Comparison of ENCODE assay signal across 8 cellular contexts in genomic region chr10:3313789-3314444, GRCh38.
DNase-seq lines count a peak whose midpoint lies in the region; ATAC-seq lines count a peak whose summit lies in the region.
"Not testable (repeated sequence)": the region's sequence is repeated elsewhere in the genome, so short reads cannot be mapped to it uniquely, and the experiment has no call there.

No MANE protein-coding gene starts in this region.

- not testable (repeated sequence) for H3K36me3 ChIP-seq in naive thymus-derived CD4-positive, alpha-beta T cell (ENCODE audit: control insufficient read depth in 2 of 3, insufficient read depth in 3 of 3, low read length in 3 of 3)

- H3K9me3 ChIP-seq in naive thymus-derived CD4-positive, alpha-beta T cell (ENCODE audit: control insufficient read depth in 2 of 3, low read length in 3 of 3): not testable (repeated sequence)

- CTCF ChIA-PET in activated CD4-positive, alpha-beta memory T cell treated with anti-CD3 and anti-CD28 coated beads for 36 hours (lab: Charles Lee): interaction anchor here (0.7 kb wide), 1 partner anchor 1527 kb away, joined by 3 read pairs; no protein-coding TSS in a partner anchor
- CTCF ChIA-PET in naive thymus-derived CD4-positive, alpha-beta T cell (lab: Charles Lee): not testable (repeated sequence)

- POLR2A ChIA-PET in activated CD4-positive, alpha-beta memory T cell treated with anti-CD3 and anti-CD28 coated beads for 36 hours (lab: Charles Lee): interaction anchor here (0.5 kb wide), 1 partner anchor 350 kb away, joined by 4 read pairs; no protein-coding TSS in a partner anchor
- POLR2A ChIA-PET in naive thymus-derived CD4-positive, alpha-beta T cell (lab: Charles Lee): not testable (repeated sequence)

- DNase-seq in A172 (ENCODE audit: low spot score) (peak; percentile 67), GDM1 (lab: John Stamatoyannopoulos, UW) (peak; percentile 46), M059J (ENCODE audit: low read depth) (peak; percentile 71), RKO (ENCODE audit: low spot score) (peak; percentile 57), hepatic stellate cell (ENCODE audit: low spot score) (peak; percentile 60)
- DNase-seq in activated CD4-positive, alpha-beta memory T cell treated with anti-CD3 and anti-CD28 coated beads for 36 hours: peak; percentile 31
- DNase-seq in naive thymus-derived CD4-positive, alpha-beta T cell: not testable (repeated sequence)

- not testable (repeated sequence) for H3K9me3 Mint-ChIP-seq in activated CD4-positive, alpha-beta memory T cell treated with anti-CD3 and anti-CD28 coated beads for 36 hours; naive thymus-derived CD4-positive, alpha-beta T cell
- H3K9me3 Mint-ChIP-seq in dendritic cell treated with granulocyte-macrophage colony-stimulating factor and Interleukin-4, amounts not matched to agents 40 ng/mL and 50 ng/mL, for 4 days: peaks cover 21% of the 10 kb centered on the region

- H3K4me3 Mint-ChIP-seq in activated CD4-positive, alpha-beta memory T cell treated with anti-CD3 and anti-CD28 coated beads for 36 hours; dendritic cell treated with granulocyte-macrophage colony-stimulating factor and Interleukin-4, amounts not matched to agents 40 ng/mL and 50 ng/mL, for 4 days; naive thymus-derived CD4-positive, alpha-beta T cell: not testable (repeated sequence)

- not testable (repeated sequence) for H3K4me1 Mint-ChIP-seq in activated CD4-positive, alpha-beta memory T cell treated with anti-CD3 and anti-CD28 coated beads for 36 hours (ENCODE audit: low read depth); naive thymus-derived CD4-positive, alpha-beta T cell
- H3K4me1 Mint-ChIP-seq in dendritic cell treated with granulocyte-macrophage colony-stimulating factor and Interleukin-4, amounts not matched to agents 40 ng/mL and 50 ng/mL, for 4 days (ENCODE audit: low read depth): peaks cover 13% of the 10 kb centered on the region

- H3K27ac ChIP-seq in naive thymus-derived CD4-positive, alpha-beta T cell (ENCODE audit: low read depth, low read length): not testable (repeated sequence)

- H3K4me3 ChIP-seq in naive thymus-derived CD4-positive, alpha-beta T cell (ENCODE audit: low read length): not testable (repeated sequence)

- not testable (repeated sequence) for H3K27me3 ChIP-seq in naive thymus-derived CD4-positive, alpha-beta T cell (ENCODE audit: control insufficient read depth in 2 of 2, insufficient read depth in 2 of 2, low read length in 2 of 2)

- peak; percentile 51 for ATAC-seq in naive thymus-derived CD4-positive, alpha-beta T cell

- peaks cover 26% of the 10 kb centered on the region for H3K27me3 Mint-ChIP-seq in activated CD4-positive, alpha-beta memory T cell treated with anti-CD3 and anti-CD28 coated beads for 36 hours
- H3K27me3 Mint-ChIP-seq in dendritic cell treated with granulocyte-macrophage colony-stimulating factor and Interleukin-4, amounts not matched to agents 40 ng/mL and 50 ng/mL, for 4 days: peaks cover 27% of the 10 kb centered on the region
- peaks cover 27 to 49% (median 40%) of the 10 kb centered on the region in 5 donors for H3K27me3 Mint-ChIP-seq in naive thymus-derived CD4-positive, alpha-beta T cell

- H3K36me3 Mint-ChIP-seq in activated CD4-positive, alpha-beta memory T cell treated with anti-CD3 and anti-CD28 coated beads for 36 hours; dendritic cell treated with granulocyte-macrophage colony-stimulating factor and Interleukin-4, amounts not matched to agents 40 ng/mL and 50 ng/mL, for 4 days (ENCODE audit: low read depth); naive thymus-derived CD4-positive, alpha-beta T cell: not testable (repeated sequence)

- not testable (repeated sequence) for H3K4me1 ChIP-seq in naive thymus-derived CD4-positive, alpha-beta T cell (ENCODE audit: control insufficient read depth in 2 of 2, insufficient read depth in 2 of 2, low read length in 2 of 2)

- intact Hi-C loops in activated CD4-positive, alpha-beta memory T cell treated with anti-CD3 and anti-CD28 coated beads for 36 hours (cut with micrococcal nuclease); dendritic cell treated with granulocyte-macrophage colony-stimulating factor and Interleukin-4, amounts not matched to agents 40 ng/mL and 50 ng/mL, for 4 days (cut with micrococcal nuclease); naive thymus-derived CD4-positive, alpha-beta T cell (cut with micrococcal nuclease): not testable (repeated sequence)

- not testable (repeated sequence) for H3K27ac Mint-ChIP-seq in activated CD4-positive, alpha-beta memory T cell treated with anti-CD3 and anti-CD28 coated beads for 36 hours
- H3K27ac Mint-ChIP-seq in dendritic cell treated with granulocyte-macrophage colony-stimulating factor and Interleukin-4, amounts not matched to agents 40 ng/mL and 50 ng/mL, for 4 days: peak overlapping the region; percentile 68
- peak overlapping the region in 1 of 9 donors; percentile 31 for H3K27ac Mint-ChIP-seq in naive thymus-derived CD4-positive, alpha-beta T cell
